ENCODE assay signal across 1 cellular context in the genomic region with DNA sequence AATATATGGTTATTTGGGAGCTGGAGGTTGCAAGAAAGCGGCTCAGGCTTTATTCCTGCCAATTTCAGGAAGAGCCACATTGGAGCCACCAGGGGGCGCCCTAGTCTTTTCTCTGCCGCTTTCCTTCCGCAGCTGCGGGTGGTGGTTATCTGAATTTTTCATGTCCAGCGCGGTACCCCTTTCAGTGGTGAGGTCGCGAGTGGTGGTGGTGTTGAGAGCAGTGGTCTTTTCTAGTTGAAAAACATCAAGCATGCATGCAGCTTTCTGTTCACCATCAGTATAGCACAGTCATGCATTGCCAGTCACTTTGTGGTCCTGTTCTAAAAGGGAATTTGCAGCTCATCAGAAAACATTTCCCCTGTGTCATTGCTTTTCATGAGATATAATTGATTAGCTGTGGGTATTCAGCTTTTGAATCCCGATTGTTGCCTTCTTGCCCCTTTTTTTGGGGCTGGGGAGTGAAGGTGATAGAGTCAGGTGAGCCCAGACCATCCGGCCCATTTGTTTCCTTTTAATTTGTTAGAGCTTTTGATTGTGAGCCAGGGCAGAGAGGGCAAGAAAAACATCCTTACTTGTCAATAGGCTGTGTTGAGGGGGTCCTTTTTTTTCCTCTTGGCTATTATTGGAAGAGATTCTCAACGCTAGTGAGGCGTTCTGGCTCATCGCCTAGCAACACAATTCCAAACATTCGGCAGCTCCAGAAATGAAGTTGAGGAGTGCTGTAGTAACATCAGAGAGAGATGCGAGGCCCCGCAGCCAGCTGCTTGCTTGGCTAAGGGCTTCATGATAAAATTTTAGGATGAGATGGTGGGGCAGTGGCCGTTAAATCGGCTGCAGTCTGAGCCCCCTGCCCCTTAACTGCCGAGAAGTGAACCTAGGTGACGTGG.
TF ChIP-seq lines count a peak whose summit lies in the region.

No MANE protein-coding gene starts in this region.

TF ChIP-seq in HepG2, 621 proteins besides CTCF, POLR2A, EP300 and RAD21 (continued from another document and continues in another):
- TF ChIP-seq, protein P1, sequence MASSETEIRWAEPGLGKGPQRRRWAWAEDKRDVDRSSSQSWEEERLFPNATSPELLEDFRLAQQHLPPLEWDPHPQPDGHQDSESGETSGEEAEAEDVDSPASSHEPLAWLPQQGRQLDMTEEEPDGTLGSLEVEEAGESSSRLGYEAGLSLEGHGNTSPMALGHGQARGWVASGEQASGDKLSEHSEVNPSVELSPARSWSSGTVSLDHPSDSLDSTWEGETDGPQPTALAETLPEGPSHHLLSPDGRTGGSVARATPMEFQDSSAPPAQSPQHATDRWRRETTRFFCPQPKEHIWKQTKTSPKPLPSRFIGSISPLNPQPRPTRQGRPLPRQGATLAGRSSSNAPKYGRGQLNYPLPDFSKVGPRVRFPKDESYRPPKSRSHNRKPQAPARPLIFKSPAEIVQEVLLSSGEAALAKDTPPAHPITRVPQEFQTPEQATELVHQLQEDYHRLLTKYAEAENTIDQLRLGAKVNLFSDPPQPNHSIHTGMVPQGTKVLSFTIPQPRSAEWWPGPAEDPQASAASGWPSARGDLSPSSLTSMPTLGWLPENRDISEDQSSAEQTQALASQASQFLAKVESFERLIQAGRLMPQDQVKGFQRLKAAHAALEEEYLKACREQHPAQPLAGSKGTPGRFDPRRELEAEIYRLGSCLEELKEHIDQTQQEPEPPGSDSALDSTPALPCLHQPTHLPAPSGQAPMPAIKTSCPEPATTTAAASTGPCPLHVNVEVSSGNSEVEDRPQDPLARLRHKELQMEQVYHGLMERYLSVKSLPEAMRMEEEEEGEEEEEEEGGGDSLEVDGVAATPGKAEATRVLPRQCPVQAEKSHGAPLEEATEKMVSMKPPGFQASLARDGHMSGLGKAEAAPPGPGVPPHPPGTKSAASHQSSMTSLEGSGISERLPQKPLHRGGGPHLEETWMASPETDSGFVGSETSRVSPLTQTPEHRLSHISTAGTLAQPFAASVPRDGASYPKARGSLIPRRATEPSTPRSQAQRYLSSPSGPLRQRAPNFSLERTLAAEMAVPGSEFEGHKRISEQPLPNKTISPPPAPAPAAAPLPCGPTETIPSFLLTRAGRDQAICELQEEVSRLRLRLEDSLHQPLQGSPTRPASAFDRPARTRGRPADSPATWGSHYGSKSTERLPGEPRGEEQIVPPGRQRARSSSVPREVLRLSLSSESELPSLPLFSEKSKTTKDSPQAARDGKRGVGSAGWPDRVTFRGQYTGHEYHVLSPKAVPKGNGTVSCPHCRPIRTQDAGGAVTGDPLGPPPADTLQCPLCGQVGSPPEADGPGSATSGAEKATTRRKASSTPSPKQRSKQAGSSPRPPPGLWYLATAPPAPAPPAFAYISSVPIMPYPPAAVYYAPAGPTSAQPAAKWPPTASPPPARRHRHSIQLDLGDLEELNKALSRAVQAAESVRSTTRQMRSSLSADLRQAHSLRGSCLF (CRISPR knock-in tag; IDR thresholded peaks at IDR 0.05; ENCODE audit: borderline replicate concordance) = no peak
- TF ChIP-seq ZNF530 (CRISPR knock-in tag; IDR thresholded peaks at IDR 0.05; ENCODE audit: low read depth) = no peak
- TF ChIP-seq RFX3 (CRISPR knock-in tag; IDR thresholded peaks at IDR 0.05) = no peak
- no peak for TF ChIP-seq KLF16 (CRISPR knock-in tag; IDR thresholded peaks at IDR 0.05)
- TF ChIP-seq PRMT3 (CRISPR knock-in tag; IDR thresholded peaks at IDR 0.05; ENCODE audit: borderline replicate concordance, low read depth) = no peak
- TF ChIP-seq KLF6 (CRISPR knock-in tag; IDR thresholded peaks at IDR 0.05) = no peak
- TF ChIP-seq PITX1 (CRISPR knock-in tag; IDR thresholded peaks at IDR 0.05) = no peak
- no peak for TF ChIP-seq CEBPG (CRISPR knock-in tag; IDR thresholded peaks at IDR 0.05)
- no peak for TF ChIP-seq ZMYM2 (CRISPR knock-in tag; IDR thresholded peaks at IDR 0.05)
- no peak for TF ChIP-seq ZNF678 (CRISPR knock-in tag; IDR thresholded peaks at IDR 0.05)
- TF ChIP-seq ZNF484 (CRISPR knock-in tag; IDR thresholded peaks at IDR 0.05; ENCODE audit: borderline replicate concordance, low read depth) = no peak
- no peak for TF ChIP-seq ZNF263 (CRISPR knock-in tag; IDR thresholded peaks at IDR 0.05)
- no peak for TF ChIP-seq TARDBP (CRISPR knock-in tag; IDR thresholded peaks at IDR 0.05)
- TF ChIP-seq, protein P2, sequence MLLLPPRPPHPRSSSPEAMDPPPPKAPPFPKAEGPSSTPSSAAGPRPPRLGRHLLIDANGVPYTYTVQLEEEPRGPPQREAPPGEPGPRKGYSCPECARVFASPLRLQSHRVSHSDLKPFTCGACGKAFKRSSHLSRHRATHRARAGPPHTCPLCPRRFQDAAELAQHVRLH (CRISPR knock-in tag; IDR thresholded peaks at IDR 0.05; ENCODE audit: borderline replicate concordance, low read depth) = peak; percentile 68; the same call in 1 of the 2 replicates
- TF ChIP-seq ZNF569 (CRISPR knock-in tag; IDR thresholded peaks at IDR 0.05; ENCODE audit: borderline replicate concordance) = no peak
- TF ChIP-seq, protein P3, sequence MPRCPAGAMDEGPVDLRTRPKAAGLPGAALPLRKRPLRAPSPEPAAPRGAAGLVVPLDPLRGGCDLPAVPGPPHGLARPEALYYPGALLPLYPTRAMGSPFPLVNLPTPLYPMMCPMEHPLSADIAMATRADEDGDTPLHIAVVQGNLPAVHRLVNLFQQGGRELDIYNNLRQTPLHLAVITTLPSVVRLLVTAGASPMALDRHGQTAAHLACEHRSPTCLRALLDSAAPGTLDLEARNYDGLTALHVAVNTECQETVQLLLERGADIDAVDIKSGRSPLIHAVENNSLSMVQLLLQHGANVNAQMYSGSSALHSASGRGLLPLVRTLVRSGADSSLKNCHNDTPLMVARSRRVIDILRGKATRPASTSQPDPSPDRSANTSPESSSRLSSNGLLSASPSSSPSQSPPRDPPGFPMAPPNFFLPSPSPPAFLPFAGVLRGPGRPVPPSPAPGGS (CRISPR knock-in tag; IDR thresholded peaks at IDR 0.05) = no peak; the same call in 1 of the 2 replicates
- no peak for TF ChIP-seq ZNF549 (CRISPR knock-in tag; IDR thresholded peaks at IDR 0.05)
- TF ChIP-seq ETV5 (CRISPR knock-in tag; IDR thresholded peaks at IDR 0.05; ENCODE audit: borderline replicate concordance) = peak; percentile 24; the same call in 1 of the 2 replicates
- TF ChIP-seq HNRNPH1 (optimal IDR thresholded peaks at IDR 0.05; ENCODE audit: low read depth, low read length) = no peak
- no peak for TF ChIP-seq PTBP1 (IDR thresholded peaks at IDR 0.05; ENCODE audit: low read depth, low read length, poor library complexity, severe bottlenecking)
- TF ChIP-seq, protein P4, sequence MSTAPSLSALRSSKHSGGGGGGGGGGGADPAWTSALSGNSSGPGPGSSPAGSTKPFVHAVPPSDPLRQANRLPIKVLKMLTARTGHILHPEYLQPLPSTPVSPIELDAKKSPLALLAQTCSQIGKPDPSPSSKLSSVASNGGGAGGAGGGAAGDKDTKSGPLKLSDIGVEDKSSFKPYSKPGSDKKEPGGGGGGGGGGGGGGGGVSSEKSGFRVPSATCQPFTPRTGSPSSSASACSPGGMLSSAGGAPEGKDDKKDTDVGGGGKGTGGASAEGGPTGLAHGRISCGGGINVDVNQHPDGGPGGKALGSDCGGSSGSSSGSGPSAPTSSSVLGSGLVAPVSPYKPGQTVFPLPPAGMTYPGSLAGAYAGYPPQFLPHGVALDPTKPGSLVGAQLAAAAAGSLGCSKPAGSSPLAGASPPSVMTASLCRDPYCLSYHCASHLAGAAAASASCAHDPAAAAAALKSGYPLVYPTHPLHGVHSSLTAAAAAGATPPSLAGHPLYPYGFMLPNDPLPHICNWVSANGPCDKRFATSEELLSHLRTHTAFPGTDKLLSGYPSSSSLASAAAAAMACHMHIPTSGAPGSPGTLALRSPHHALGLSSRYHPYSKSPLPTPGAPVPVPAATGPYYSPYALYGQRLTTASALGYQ (CRISPR knock-in tag; IDR thresholded peaks at IDR 0.05) = no peak
- TF ChIP-seq, protein P5, sequence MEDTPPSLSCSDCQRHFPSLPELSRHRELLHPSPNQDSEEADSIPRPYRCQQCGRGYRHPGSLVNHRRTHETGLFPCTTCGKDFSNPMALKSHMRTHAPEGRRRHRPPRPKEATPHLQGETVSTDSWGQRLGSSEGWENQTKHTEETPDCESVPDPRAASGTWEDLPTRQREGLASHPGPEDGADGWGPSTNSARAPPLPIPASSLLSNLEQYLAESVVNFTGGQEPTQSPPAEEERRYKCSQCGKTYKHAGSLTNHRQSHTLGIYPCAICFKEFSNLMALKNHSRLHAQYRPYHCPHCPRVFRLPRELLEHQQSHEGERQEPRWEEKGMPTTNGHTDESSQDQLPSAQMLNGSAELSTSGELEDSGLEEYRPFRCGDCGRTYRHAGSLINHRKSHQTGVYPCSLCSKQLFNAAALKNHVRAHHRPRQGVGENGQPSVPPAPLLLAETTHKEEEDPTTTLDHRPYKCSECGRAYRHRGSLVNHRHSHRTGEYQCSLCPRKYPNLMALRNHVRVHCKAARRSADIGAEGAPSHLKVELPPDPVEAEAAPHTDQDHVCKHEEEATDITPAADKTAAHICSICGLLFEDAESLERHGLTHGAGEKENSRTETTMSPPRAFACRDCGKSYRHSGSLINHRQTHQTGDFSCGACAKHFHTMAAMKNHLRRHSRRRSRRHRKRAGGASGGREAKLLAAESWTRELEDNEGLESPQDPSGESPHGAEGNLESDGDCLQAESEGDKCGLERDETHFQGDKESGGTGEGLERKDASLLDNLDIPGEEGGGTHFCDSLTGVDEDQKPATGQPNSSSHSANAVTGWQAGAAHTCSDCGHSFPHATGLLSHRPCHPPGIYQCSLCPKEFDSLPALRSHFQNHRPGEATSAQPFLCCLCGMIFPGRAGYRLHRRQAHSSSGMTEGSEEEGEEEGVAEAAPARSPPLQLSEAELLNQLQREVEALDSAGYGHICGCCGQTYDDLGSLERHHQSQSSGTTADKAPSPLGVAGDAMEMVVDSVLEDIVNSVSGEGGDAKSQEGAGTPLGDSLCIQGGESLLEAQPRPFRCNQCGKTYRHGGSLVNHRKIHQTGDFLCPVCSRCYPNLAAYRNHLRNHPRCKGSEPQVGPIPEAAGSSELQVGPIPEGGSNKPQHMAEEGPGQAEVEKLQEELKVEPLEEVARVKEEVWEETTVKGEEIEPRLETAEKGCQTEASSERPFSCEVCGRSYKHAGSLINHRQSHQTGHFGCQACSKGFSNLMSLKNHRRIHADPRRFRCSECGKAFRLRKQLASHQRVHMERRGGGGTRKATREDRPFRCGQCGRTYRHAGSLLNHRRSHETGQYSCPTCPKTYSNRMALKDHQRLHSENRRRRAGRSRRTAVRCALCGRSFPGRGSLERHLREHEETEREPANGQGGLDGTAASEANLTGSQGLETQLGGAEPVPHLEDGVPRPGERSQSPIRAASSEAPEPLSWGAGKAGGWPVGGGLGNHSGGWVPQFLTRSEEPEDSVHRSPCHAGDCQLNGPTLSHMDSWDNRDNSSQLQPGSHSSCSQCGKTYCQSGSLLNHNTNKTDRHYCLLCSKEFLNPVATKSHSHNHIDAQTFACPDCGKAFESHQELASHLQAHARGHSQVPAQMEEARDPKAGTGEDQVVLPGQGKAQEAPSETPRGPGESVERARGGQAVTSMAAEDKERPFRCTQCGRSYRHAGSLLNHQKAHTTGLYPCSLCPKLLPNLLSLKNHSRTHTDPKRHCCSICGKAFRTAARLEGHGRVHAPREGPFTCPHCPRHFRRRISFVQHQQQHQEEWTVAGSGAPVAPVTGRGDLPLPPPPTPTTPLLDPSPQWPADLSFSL (CRISPR knock-in tag; IDR thresholded peaks at IDR 0.05) = no peak
- no peak for TF ChIP-seq ZNF441 (CRISPR knock-in tag; IDR thresholded peaks at IDR 0.05; ENCODE audit: borderline replicate concordance)
- peak; percentile 49; the same call in 1 of the 2 replicates for TF ChIP-seq ELF1 (CRISPR knock-in tag; IDR thresholded peaks at IDR 0.05)
- TF ChIP-seq CENPX (CRISPR knock-in tag; IDR thresholded peaks at IDR 0.05) = no peak; the same call in 1 of the 2 replicates
- no peak for TF ChIP-seq SETDB1 (CRISPR knock-in tag; IDR thresholded peaks at IDR 0.05; ENCODE audit: borderline replicate concordance)
- TF ChIP-seq KMT2A (CRISPR knock-in tag; IDR thresholded peaks at IDR 0.05) = no peak
- TF ChIP-seq PCBP1 (IDR thresholded peaks at IDR 0.05; ENCODE audit: borderline replicate concordance, low read depth, low read length) = no peak
- TF ChIP-seq CEBPB (IDR thresholded peaks at IDR 0.05; ENCODE audit: borderline replicate concordance, low read depth, low read length) = no peak
- no peak for TF ChIP-seq NFYC (CRISPR knock-in tag; IDR thresholded peaks at IDR 0.05)
- no peak for TF ChIP-seq FOXJ3 (CRISPR knock-in tag; IDR thresholded peaks at IDR 0.05; ENCODE audit: borderline replicate concordance)
- no peak for TF ChIP-seq ZSCAN25 (CRISPR knock-in tag; IDR thresholded peaks at IDR 0.05)
- no peak for TF ChIP-seq ZNF343 (CRISPR knock-in tag; IDR thresholded peaks at IDR 0.05)
- TF ChIP-seq ZNF446 (CRISPR knock-in tag; IDR thresholded peaks at IDR 0.05) = no peak
- TF ChIP-seq RFX5 (IDR thresholded peaks at IDR 0.05; ENCODE audit: low read depth, low read length) = no peak
- no peak for TF ChIP-seq THYN1 (CRISPR knock-in tag; IDR thresholded peaks at IDR 0.05; ENCODE audit: borderline replicate concordance, low read depth)
- no peak for TF ChIP-seq MEIS1 (CRISPR knock-in tag; IDR thresholded peaks at IDR 0.05; ENCODE audit: borderline replicate concordance)
- TF ChIP-seq GATA4 (IDR thresholded peaks at IDR 0.05; ENCODE audit: borderline replicate concordance, low read depth) = no peak
- no peak for TF ChIP-seq ZFP36 (IDR thresholded peaks at IDR 0.05; ENCODE audit: borderline replicate concordance, low read depth, low read length, partially characterized antibody)
- TF ChIP-seq SNRNP70 (IDR thresholded peaks at IDR 0.05; ENCODE audit: low read depth, low read length) = no peak
- TF ChIP-seq, protein P6, sequence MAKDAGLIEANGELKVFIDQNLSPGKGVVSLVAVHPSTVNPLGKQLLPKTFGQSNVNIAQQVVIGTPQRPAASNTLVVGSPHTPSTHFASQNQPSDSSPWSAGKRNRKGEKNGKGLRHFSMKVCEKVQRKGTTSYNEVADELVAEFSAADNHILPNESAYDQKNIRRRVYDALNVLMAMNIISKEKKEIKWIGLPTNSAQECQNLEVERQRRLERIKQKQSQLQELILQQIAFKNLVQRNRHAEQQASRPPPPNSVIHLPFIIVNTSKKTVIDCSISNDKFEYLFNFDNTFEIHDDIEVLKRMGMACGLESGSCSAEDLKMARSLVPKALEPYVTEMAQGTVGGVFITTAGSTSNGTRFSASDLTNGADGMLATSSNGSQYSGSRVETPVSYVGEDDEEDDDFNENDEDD (CRISPR knock-in tag; IDR thresholded peaks at IDR 0.05; ENCODE audit: borderline replicate concordance) = no peak
- TF ChIP-seq MATR3 (CRISPR knock-in tag; IDR thresholded peaks at IDR 0.05) = no peak
